1 cellular context compared by ENCODE assay signal in the genomic region with DNA sequence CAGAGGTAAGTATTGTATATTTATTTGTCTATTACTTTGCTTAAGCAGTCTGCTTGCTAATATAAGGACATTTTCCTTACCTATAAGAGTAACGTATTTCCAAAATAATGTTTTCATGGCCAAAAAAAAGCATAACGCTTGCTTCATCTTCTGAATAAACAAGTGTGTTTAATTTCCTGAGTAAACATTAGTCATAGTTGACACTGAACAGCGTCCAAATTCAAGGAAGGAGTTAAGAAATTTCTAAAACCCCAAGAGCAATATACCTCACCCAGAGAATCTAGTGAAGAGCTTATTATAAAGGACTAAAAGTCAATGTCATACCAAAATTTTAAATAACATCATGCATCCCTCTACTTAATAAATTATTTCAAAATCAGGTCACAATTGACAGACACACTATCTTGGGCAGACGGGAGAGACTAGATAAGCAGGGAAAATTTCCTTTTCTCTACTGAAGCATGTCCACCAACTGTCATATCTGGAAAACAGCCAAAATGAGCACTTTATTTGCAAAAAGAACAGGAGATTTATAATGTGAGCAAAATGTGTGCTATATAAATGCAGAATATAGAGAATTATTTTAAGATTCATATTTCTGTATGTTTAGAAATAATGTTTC.
TF ChIP-seq lines count a peak whose summit lies in the region.

No MANE protein-coding gene starts in this region.

TF ChIP-seq in SK-N-SH, 30 proteins besides CTCF, POLR2A, EP300 and RAD21 (continued from another document):
- TF ChIP-seq, protein P1, sequence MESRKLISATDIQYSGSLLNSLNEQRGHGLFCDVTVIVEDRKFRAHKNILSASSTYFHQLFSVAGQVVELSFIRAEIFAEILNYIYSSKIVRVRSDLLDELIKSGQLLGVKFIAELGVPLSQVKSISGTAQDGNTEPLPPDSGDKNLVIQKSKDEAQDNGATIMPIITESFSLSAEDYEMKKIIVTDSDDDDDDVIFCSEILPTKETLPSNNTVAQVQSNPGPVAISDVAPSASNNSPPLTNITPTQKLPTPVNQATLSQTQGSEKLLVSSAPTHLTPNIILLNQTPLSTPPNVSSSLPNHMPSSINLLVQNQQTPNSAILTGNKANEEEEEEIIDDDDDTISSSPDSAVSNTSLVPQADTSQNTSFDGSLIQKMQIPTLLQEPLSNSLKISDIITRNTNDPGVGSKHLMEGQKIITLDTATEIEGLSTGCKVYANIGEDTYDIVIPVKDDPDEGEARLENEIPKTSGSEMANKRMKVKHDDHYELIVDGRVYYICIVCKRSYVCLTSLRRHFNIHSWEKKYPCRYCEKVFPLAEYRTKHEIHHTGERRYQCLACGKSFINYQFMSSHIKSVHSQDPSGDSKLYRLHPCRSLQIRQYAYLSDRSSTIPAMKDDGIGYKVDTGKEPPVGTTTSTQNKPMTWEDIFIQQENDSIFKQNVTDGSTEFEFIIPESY (IDR thresholded peaks at IDR 0.05; ENCODE audit: borderline replicate concordance, low read depth), result no peak
